10 cellular contexts compared by ENCODE assay signal in the genomic region with DNA sequence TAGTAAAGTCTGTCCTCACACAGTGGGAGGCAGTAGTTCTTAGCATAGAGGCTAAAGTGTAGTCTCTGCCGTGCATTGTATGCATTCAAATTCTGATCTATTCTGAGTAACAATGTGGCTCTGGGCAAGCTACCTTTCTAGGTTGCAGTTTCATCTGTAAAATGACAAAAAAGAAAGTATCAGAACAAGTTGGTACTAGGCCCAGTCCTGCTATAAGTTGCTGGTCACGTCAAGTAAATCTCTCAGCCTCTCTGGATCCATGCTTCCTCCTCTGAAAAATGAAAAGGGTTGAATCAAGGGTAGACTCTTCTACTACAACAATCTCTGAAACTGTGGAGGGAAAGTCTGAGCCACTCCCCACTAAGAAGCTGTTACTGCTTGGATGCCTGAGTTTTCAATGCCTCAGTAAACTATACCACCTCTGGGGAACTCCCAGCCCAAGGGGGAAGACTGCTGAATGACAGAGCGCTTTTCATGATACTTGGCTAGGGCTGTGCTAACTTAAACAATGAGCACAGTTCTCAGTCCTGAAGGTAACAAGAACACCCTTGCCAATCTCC. TPM values are rescaled to one million over a fixed set of nuclear protein-coding genes. Genes with fewer than 3 reads are reported as not detected.
DNase-seq lines count a peak whose midpoint lies in the region; ATAC-seq lines count a peak whose summit lies in the region.
"Had no signal": no experiment of that assay in that cellular context is flagged by ENCODE, and none has a peak within 500 bp of the region (broad histone marks: within the 10 kb centered on the region; RNA-seq: fewer than 3 reads in every experiment).

No MANE protein-coding gene starts in this region.

- no peaks in the 10 kb centered on the region for H3K36me3 Mint-ChIP-seq in activated T-helper 1 cell treated with anti-CD3 and anti-CD28 coated beads, Interleukin-12 subunit alpha, Interleukin-12 subunit beta, Interleukin-2, Interleukin-4 antibody, amounts not matched to agents 30 ng/mL and 10 ng/mL and 1 ng/mL, durations not matched to agents 14 hours and 24 hours and 36 hours (ENCODE audit: low read depth)

- peak overlapping the region; percentile 73 for H3K27ac Mint-ChIP-seq in activated T-helper 1 cell treated with anti-CD3 and anti-CD28 coated beads, Interleukin-12 subunit alpha, Interleukin-12 subunit beta, Interleukin-2, Interleukin-4 antibody, amounts not matched to agents 30 ng/mL and 10 ng/mL and 1 ng/mL, durations not matched to agents 14 hours and 24 hours and 36 hours

- H3K27me3 Mint-ChIP-seq in activated T-helper 1 cell treated with anti-CD3 and anti-CD28 coated beads, Interleukin-12 subunit alpha, Interleukin-12 subunit beta, Interleukin-2, Interleukin-4 antibody, amounts not matched to agents 30 ng/mL and 10 ng/mL and 1 ng/mL, durations not matched to agents 14 hours and 24 hours and 36 hours (ENCODE audit: insufficient read depth) = no peaks in the 10 kb centered on the region

- intact Hi-C loops in activated T-helper 1 cell treated with anti-CD3 and anti-CD28 coated beads, Interleukin-12 subunit alpha, Interleukin-12 subunit beta, Interleukin-2, Interleukin-4 antibody, amounts not matched to agents 30 ng/mL and 10 ng/mL and 1 ng/mL, durations not matched to agents 14 hours and 24 hours and 36 hours (cut with micrococcal nuclease) = no loop called here

- DNase-seq in COLO829 (ENCODE audit: low spot score) (peak; percentile 33), NCI-H187 (lab: John Stamatoyannopoulos, UW) (no peak), GOT3 (lab: John Stamatoyannopoulos, UW) (no peak), NCI-H128 (lab: John Stamatoyannopoulos, UW; ENCODE audit: unreplicated experiment) (no peak)
- no peak for DNase-seq in activated T-helper 1 cell treated with anti-CD3 and anti-CD28 coated beads, Interleukin-12 subunit alpha, Interleukin-12 subunit beta, Interleukin-2, Interleukin-4 antibody, amounts not matched to agents 30 ng/mL and 10 ng/mL and 1 ng/mL, durations not matched to agents 14 hours and 24 hours and 36 hours (ENCODE audit: low spot score)
- DNase-seq in stimulated activated naive CD4-positive, alpha-beta T cell (lab: John Stamatoyannopoulos, UW) = no peak
- DNase-seq: body of pancreas; NK-92 treated with Interleukin-12 subunit alpha and Interleukin-12 subunit beta, amount 100 ng/mL, for 24 hours had no signal

- H3K4me1 Mint-ChIP-seq in activated T-helper 1 cell treated with anti-CD3 and anti-CD28 coated beads, Interleukin-12 subunit alpha, Interleukin-12 subunit beta, Interleukin-2, Interleukin-4 antibody, amounts not matched to agents 30 ng/mL and 10 ng/mL and 1 ng/mL, durations not matched to agents 14 hours and 24 hours and 36 hours (ENCODE audit: low read depth) = peaks cover 15% of the 10 kb centered on the region

- ATAC-seq in GM19328 (IDR thresholded peaks at IDR 0.05; ENCODE audit: unreplicated experiment) (peak; percentile 81), HG03064 (IDR thresholded peaks at IDR 0.05; ENCODE audit: low read depth, unreplicated experiment) (peak; percentile 86)
- ATAC-seq: body of pancreas had no signal

- H3K4me3 Mint-ChIP-seq in activated T-helper 1 cell treated with anti-CD3 and anti-CD28 coated beads, Interleukin-12 subunit alpha, Interleukin-12 subunit beta, Interleukin-2, Interleukin-4 antibody, amounts not matched to agents 30 ng/mL and 10 ng/mL and 1 ng/mL, durations not matched to agents 14 hours and 24 hours and 36 hours = no peak overlapping the region

- H3K9me3 Mint-ChIP-seq in activated T-helper 1 cell treated with anti-CD3 and anti-CD28 coated beads, Interleukin-12 subunit alpha, Interleukin-12 subunit beta, Interleukin-2, Interleukin-4 antibody, amounts not matched to agents 30 ng/mL and 10 ng/mL and 1 ng/mL, durations not matched to agents 14 hours and 24 hours and 36 hours = no peaks in the 10 kb centered on the region

RNA-seq across cellular contexts. Expression of a gene that starts 34.5 kb away (rescaled TPM):
- not detected in 2 replicates for total RNA-seq in activated T-helper 1 cell treated with anti-CD3 and anti-CD28 coated beads, Interleukin-12 subunit alpha, Interleukin-12 subunit beta, Interleukin-2, Interleukin-4 antibody, amounts not matched to agents 30 ng/mL and 10 ng/mL and 1 ng/mL, durations not matched to agents 14 hours and 24 hours and 36 hours

RNA-seq across cellular contexts. Expression of a gene that starts 37.3 kb away (rescaled TPM):
- total RNA-seq in activated T-helper 1 cell treated with anti-CD3 and anti-CD28 coated beads, Interleukin-12 subunit alpha, Interleukin-12 subunit beta, Interleukin-2, Interleukin-4 antibody, amounts not matched to agents 30 ng/mL and 10 ng/mL and 1 ng/mL, durations not matched to agents 14 hours and 24 hours and 36 hours = 72.5 and 83.7 TPM in 2 replicates

RNA-seq across cellular contexts. Expression of a gene that starts 50.6 kb away (rescaled TPM):
- 340 and 348 TPM in 2 replicates for total RNA-seq in activated T-helper 1 cell treated with anti-CD3 and anti-CD28 coated beads, Interleukin-12 subunit alpha, Interleukin-12 subunit beta, Interleukin-2, Interleukin-4 antibody, amounts not matched to agents 30 ng/mL and 10 ng/mL and 1 ng/mL, durations not matched to agents 14 hours and 24 hours and 36 hours
